In genomic region chr7:44280993-44281721, GRCh38 we compare ENCODE assay signal across 1 cellular context.
TF ChIP-seq lines count a peak whose summit lies in the region.

No MANE protein-coding gene starts in this region.

TF ChIP-seq in HepG2, 621 proteins besides CTCF, POLR2A, EP300 and RAD21:
- TF ChIP-seq MYPOP (CRISPR knock-in tag; IDR thresholded peaks at IDR 0.05) (no peak), TRAFD1 (CRISPR knock-in tag; IDR thresholded peaks at IDR 0.05; ENCODE audit: borderline replicate concordance) (no peak), SOX13 (IDR thresholded peaks at IDR 0.05) (no peak), SOX13 (CRISPR knock-in tag; conservative IDR thresholded peaks at IDR 0.05 in 1 of 2, IDR thresholded peaks at IDR 0.05 in 1 of 2) (no peak), NR2C2 (CRISPR knock-in tag; IDR thresholded peaks at IDR 0.05; ENCODE audit: borderline replicate concordance) (no peak), JUN (CRISPR knock-in tag; IDR thresholded peaks at IDR 0.05) (no peak), ZFP82 (CRISPR knock-in tag; IDR thresholded peaks at IDR 0.05; ENCODE audit: borderline replicate concordance) (no peak), ZNF567 (CRISPR knock-in tag; IDR thresholded peaks at IDR 0.05; ENCODE audit: borderline replicate concordance) (no peak), KLF15 (CRISPR knock-in tag; IDR thresholded peaks at IDR 0.05; ENCODE audit: borderline replicate concordance) (no peak), KDM1A (CRISPR knock-in tag; IDR thresholded peaks at IDR 0.05) (no peak), TCF7L2 (IDR thresholded peaks at IDR 0.05; ENCODE audit: low read depth, low read length) (no peak), ISL2 (CRISPR knock-in tag; IDR thresholded peaks at IDR 0.05) (no peak), MIER2 (CRISPR knock-in tag; IDR thresholded peaks at IDR 0.05) (no peak)
